8 cellular contexts compared by ENCODE assay signal in the genomic region with DNA sequence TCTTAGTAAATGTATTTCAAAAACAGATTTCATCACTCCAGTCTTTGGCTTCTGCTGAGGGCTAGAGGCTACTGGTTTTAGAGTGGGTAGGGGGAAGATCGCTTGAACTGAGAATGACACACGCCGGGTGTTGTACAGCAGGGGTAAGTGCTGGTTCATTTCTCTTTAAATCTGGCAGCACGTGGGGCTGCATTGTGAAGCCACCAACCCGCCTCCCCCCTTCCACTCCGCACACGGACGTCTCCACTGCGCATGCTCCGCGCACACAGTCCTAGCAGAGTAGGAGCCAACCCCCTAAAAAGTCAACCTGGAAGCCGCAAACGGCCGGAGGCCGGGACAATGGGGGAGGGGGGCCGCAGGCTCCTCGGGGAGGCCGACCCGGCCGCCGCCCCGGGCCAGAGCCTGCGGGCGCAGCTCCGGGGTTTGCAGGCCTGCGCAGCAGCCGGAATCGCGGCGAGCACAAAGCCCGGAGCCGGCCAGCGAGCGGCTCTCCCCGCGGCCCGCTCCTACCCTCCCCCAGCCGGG. TPM values are rescaled to one million over a fixed set of nuclear protein-coding genes. Genes with fewer than 3 reads are reported as not detected.
DNase-seq lines count a peak whose midpoint lies in the region; FAIRE-seq and TF ChIP-seq lines count a peak whose summit lies in the region.

No MANE protein-coding gene starts in this region.

- H3K4me1 ChIP-seq in neutrophil (ENCODE audit: control insufficient read depth in 1 of 2, insufficient read depth in 1 of 2, low read depth in 1 of 2, low read length in 1 of 2) (peaks cover 19 to 22% of the 10 kb centered on the region in 2 experiments), subcutaneous abdominal adipose tissue (ENCODE audit: control insufficient read depth in 5 of 5, insufficient read depth in 5 of 5, low read length in 5 of 5) (peaks cover 1 to 24% (median 21%) of the 10 kb centered on the region in 5 donors)

- peak; percentile 63 for FAIRE-seq in G401.6 (lab: Jason Lieb, UNC)

- peak; percentile 29 for TF ChIP-seq POLR2A in NB4 (IDR thresholded peaks at IDR 0.05; ENCODE audit: extremely low read depth, insufficient read length)

- peak; percentile 85 for DNase-seq in HEK293T (ENCODE audit: extremely low spot score)
- peak; percentile 94 for DNase-seq in NB4 (ENCODE audit: low read depth)
- peak; percentile 97 for DNase-seq in SK-N-DZ (ENCODE audit: low spot score)
- DNase-seq in activated naive CD4-positive, alpha-beta T cell treated with anti-CD3 and anti-CD28 coated beads, Interleukin-2, amount 50 U/mL, for 16 hours: peak; percentile 90
- peak; percentile 87 for DNase-seq in germinal center (ENCODE audit: low spot score)

- H3K27ac ChIP-seq in neutrophil (peak overlapping the region; percentile 97), subcutaneous abdominal adipose tissue (ENCODE audit: low read depth, low read length) (peak overlapping the region; percentile 90)

- TF ChIP-seq CTCF in NB4 (IDR thresholded peaks at IDR 0.05; ENCODE audit: low read depth, low read length) (no peak), neutrophil (IDR thresholded peaks at IDR 0.05) (peak; percentile 7)

- CTCF ChIA-PET in HEK293T (lab: Yijun Ruan, JAX): no interaction called here

- no peaks in the 10 kb centered on the region for H3K9me3 ChIP-seq in neutrophil
- no peaks in the 10 kb centered on the region for H3K9me3 ChIP-seq in subcutaneous abdominal adipose tissue (ENCODE audit: control insufficient read depth in 5 of 5, low read length in 5 of 5)

- no peaks in the 10 kb centered on the region for H3K27me3 ChIP-seq in neutrophil
- H3K27me3 ChIP-seq in subcutaneous abdominal adipose tissue (ENCODE audit: control insufficient read depth in 5 of 5, insufficient read depth in 4 of 5, low read length in 5 of 5): no peaks in the 10 kb centered on the region

- POLR2A ChIA-PET in HEK293T (lab: Yijun Ruan, JAX): interaction anchor here (1.2 to 1.6 kb wide), 3 partner anchors 103 to 149 kb away, joined by 3 to 5 read pairs (median 4); no protein-coding TSS in a partner anchor

- peak overlapping the region; percentile 52 to 97 (median 94) for H3K9ac ChIP-seq in subcutaneous abdominal adipose tissue (ENCODE audit: low read length in 5 of 5)

- peaks cover 9% of the 10 kb centered on the region for H3K36me3 ChIP-seq in neutrophil
- peaks cover 0 to 2% (median 0%) of the 10 kb centered on the region in 5 donors for H3K36me3 ChIP-seq in subcutaneous abdominal adipose tissue (ENCODE audit: control insufficient read depth in 5 of 5, insufficient read depth in 5 of 5, low read length in 5 of 5)

- H3K4me3 ChIP-seq in NB4 (ENCODE audit: low read depth, low read length): peak overlapping the region; percentile 80
- peak overlapping the region; percentile 90 to 95 for H3K4me3 ChIP-seq in neutrophil (ENCODE audit: low read depth in 1 of 2, low read length in 1 of 2)
- H3K4me3 ChIP-seq in subcutaneous abdominal adipose tissue (ENCODE audit: low read depth in 1 of 5, low read length in 5 of 5): peak overlapping the region; percentile 62 to 93 (median 82)

TF ChIP-seq in HEK293T, 16 proteins besides CTCF, POLR2A, EP300 and RAD21:
- TF ChIP-seq FOXA1 (IDR thresholded peaks at IDR 0.05): no peak
- TF ChIP-seq, protein P1, sequence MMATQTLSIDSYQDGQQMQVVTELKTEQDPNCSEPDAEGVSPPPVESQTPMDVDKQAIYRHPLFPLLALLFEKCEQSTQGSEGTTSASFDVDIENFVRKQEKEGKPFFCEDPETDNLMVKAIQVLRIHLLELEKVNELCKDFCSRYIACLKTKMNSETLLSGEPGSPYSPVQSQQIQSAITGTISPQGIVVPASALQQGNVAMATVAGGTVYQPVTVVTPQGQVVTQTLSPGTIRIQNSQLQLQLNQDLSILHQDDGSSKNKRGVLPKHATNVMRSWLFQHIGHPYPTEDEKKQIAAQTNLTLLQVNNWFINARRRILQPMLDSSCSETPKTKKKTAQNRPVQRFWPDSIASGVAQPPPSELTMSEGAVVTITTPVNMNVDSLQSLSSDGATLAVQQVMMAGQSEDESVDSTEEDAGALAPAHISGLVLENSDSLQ (IDR thresholded peaks at IDR 0.05): 0 out of 2 replicates have a peak, but pooled peaks have one; percentile 20
- TF ChIP-seq CTBP1 (IDR thresholded peaks at IDR 0.05; ENCODE audit: borderline replicate concordance): no peak
- TF ChIP-seq L3MBTL2 (conservative IDR thresholded peaks at IDR 0.05): peak; percentile 73
- TF ChIP-seq ZNF384 (IDR thresholded peaks at IDR 0.05): no peak
- no peak; the same call in 1 of the 2 replicates for TF ChIP-seq LEF1 (IDR thresholded peaks at IDR 0.05; ENCODE audit: borderline replicate concordance)
- no peak for TF ChIP-seq ELF4 (IDR thresholded peaks at IDR 0.05)
- TF ChIP-seq HDGF (IDR thresholded peaks at IDR 0.05; ENCODE audit: borderline replicate concordance): no peak
- TF ChIP-seq BHLHE40 (IDR thresholded peaks at IDR 0.05; ENCODE audit: borderline replicate concordance): no peak
- no peak for TF ChIP-seq NFRKB (IDR thresholded peaks at IDR 0.05)

RNA-seq across cellular contexts. Expression of a gene that starts 1.3 kb away (rescaled TPM):
- 89.3 and 113 TPM in 2 replicates for polyA plus RNA-seq in SK-N-DZ (2014; cell fraction: cytosol; rRNA removed)
- polyA plus RNA-seq in SK-N-DZ (2014; cell fraction: nucleus; rRNA removed): 42.8 and 63.0 TPM in 2 replicates

Comparison
In these comparisons a context has a peak if more than half of its experiments do, and no peak if none do; other contexts are left out.
1. Peak in every context shown above with its lines: DNase-seq, H3K4me3 ChIP-seq and H3K27ac ChIP-seq.